29 cellular contexts compared by ENCODE assay signal in the genomic region with DNA sequence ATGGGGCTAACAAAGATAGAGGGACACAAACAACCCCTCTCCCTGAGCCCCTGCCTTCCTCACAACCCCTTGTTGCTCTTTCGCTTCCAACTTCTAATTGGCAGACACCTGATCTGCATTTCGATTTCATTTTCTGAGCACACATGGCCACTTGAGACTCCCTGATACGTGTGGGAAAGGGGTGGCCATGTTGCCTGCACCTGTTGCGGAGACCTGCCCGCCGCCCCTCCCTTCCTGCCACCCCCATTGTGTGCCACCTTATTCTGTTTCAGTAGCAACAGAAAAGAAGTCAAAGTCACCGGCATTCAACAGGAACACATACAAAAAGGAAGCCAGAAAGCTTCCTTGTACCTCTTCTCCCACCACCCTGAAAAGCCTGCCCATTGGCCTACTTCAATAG.
"Had no signal": no experiment of that assay in that cellular context is flagged by ENCODE, and none has a peak within 500 bp of the region (broad histone marks: within the 10 kb centered on the region; RNA-seq: fewer than 3 reads in every experiment).

No MANE protein-coding gene starts in this region.

- ATAC-seq: activated CD4-positive, CD25-positive, alpha-beta regulatory T cell treated with anti-CD3 and anti-CD28 coated beads, Interleukin-2, amount 50 U/mL, for 24 hours; body of pancreas; foreskin keratinocyte; heart left ventricle; naive thymus-derived CD8-positive, alpha-beta T cell; stimulated activated naive B cell treated with anti-CD40 and anti-IgM and Interleukin-4, amounts not matched to agents 10 μg/mL and 1 μg/mL and 100 μg/mL, for 72 hours had no signal

- H3K79me2 ChIP-seq: parathyroid adenoma had no signal

- H3K9me3 ChIP-seq: adrenal gland, body of pancreas, esophagus muscularis mucosa, heart left ventricle, right atrium auricular region, suprapubic skin, tibial artery had no signal

- H3K36me3 ChIP-seq: adrenal gland, esophagus muscularis mucosa, heart left ventricle, right atrium auricular region, suprapubic skin, tibial artery, WERI-Rb-1 had no signal

- H3K27ac ChIP-seq: adrenal gland, body of pancreas, esophagus muscularis mucosa, foreskin keratinocyte, heart left ventricle, parathyroid adenoma, right atrium auricular region, suprapubic skin, tibial artery, WERI-Rb-1 had no signal

- H2AFZ ChIP-seq: parathyroid adenoma had no signal

- H3K9ac ChIP-seq: parathyroid adenoma had no signal

- DNase-seq: activated CD4-positive, alpha-beta T cell treated with anti-CD3 and anti-CD28 coated beads for 48 hours; activated CD4-positive, alpha-beta T cell treated with anti-CD3 and anti-CD28 coated beads, Interleukin-2, amount 50 U/mL, for 48 hours; activated CD8-positive, alpha-beta memory T cell treated with anti-CD3 and anti-CD28 coated beads for 24 hours; activated effector memory CD4-positive, alpha-beta T cell treated with Interleukin-2 at 50 U/mL for 16 hours; activated naive CD4-positive, alpha-beta T cell treated with anti-CD3 and anti-CD28 coated beads for 36 hours; activated naive CD8-positive, alpha-beta T cell treated with anti-CD3 and anti-CD28 coated beads for 36 hours; adrenal gland; aorta; body of pancreas; dermis blood vessel endothelial cell; effector CD4-positive, alpha-beta T cell; foreskin keratinocyte; heart left ventricle; hypothalamus; immature natural killer cell; kidney; naive thymus-derived CD8-positive, alpha-beta T cell; nucleus accumbens; stimulated activated CD4-positive, alpha-beta T cell treated with anti-CD3 and anti-CD28 coated beads, Interleukin-1b, Interleukin-23, amount 100 ng/mL, for 48 hours; stimulated activated naive B cell treated with anti-CD40 and anti-IgM and Interleukin-4, amounts not matched to agents 10 μg/mL and 1 μg/mL and 100 μg/mL, for 72 hours; T-helper 9 cell; tibial artery; WERI-Rb-1 had no signal

- H3K27me3 ChIP-seq: adrenal gland, body of pancreas, esophagus muscularis mucosa, foreskin keratinocyte, heart left ventricle, right atrium auricular region, tibial artery had no signal

- H3K4me3 ChIP-seq: adrenal gland, body of pancreas, esophagus muscularis mucosa, heart left ventricle, right atrium auricular region, smooth muscle cell, suprapubic skin, tibial artery had no signal

- H3K4me1 ChIP-seq: adrenal gland, body of pancreas, esophagus muscularis mucosa, heart left ventricle, parathyroid adenoma, right atrium auricular region, suprapubic skin, tibial artery had no signal

- H3K4me2 ChIP-seq: smooth muscle cell had no signal
